9 cellular contexts compared by ENCODE assay signal in genomic region chr11:64094463-64095223, GRCh38. TPM values are rescaled to one million over a fixed set of nuclear protein-coding genes. Genes with fewer than 3 reads are reported as not detected.
DNase-seq lines count a peak whose midpoint lies in the region; ATAC-seq and TF ChIP-seq lines count a peak whose summit lies in the region.
"Had no signal": no experiment of that assay in that cellular context is flagged by ENCODE, and none has a peak within 500 bp of the region (broad histone marks: within the 10 kb centered on the region; RNA-seq: fewer than 3 reads in every experiment).

No MANE protein-coding gene starts in this region.

- DNase-seq in GDM1 (lab: John Stamatoyannopoulos, UW): peak; percentile 2
- DNase-seq in OCI-M1 (lab: John Stamatoyannopoulos, UW): peak; percentile 87
- DNase-seq in epithelial cell of prostate (ENCODE audit: low read depth, low spot score): peak; percentile 26
- DNase-seq in retinal pigment epithelial cell (ENCODE audit: low read depth): peak; percentile 48
- DNase-seq in activated CD4-positive, alpha-beta memory T cell treated with anti-CD3 and anti-CD28 coated beads, Interleukin-2, amount 10 ng/mL, durations not matched to agents 7 days and 5 days: no peak
- no peak for DNase-seq in midbrain (lab: John Stamatoyannopoulos, UW)

- no peak for TF ChIP-seq CTCF in retinal pigment epithelial cell (conservative IDR thresholded peaks at IDR 0.05; ENCODE audit: low read depth, low read length)

- peaks cover 12% of the 10 kb centered on the region for H3K4me1 Mint-ChIP-seq in activated CD4-positive, alpha-beta memory T cell treated with anti-CD3 and anti-CD28 coated beads, Interleukin-2, amount 10 ng/mL, durations not matched to agents 7 days and 5 days
- H3K4me1 Mint-ChIP-seq: activated T-helper 17 cell treated with anti-CD3 and anti-CD28 coated beads, Interleukin-2, amount 50 U/mL, for 72 hours had no signal

- no peaks in the 10 kb centered on the region for H3K36me3 Mint-ChIP-seq in activated CD4-positive, alpha-beta memory T cell treated with anti-CD3 and anti-CD28 coated beads, Interleukin-2, amount 10 ng/mL, durations not matched to agents 7 days and 5 days (ENCODE audit: low read depth)

- no peaks in the 10 kb centered on the region for H3K9me3 Mint-ChIP-seq in activated CD4-positive, alpha-beta memory T cell treated with anti-CD3 and anti-CD28 coated beads, Interleukin-2, amount 10 ng/mL, durations not matched to agents 7 days and 5 days
- H3K9me3 Mint-ChIP-seq: activated T-helper 17 cell treated with anti-CD3 and anti-CD28 coated beads, Interleukin-2, amount 50 U/mL, for 72 hours had no signal

- CTCF ChIA-PET in activated CD4-positive, alpha-beta memory T cell treated with anti-CD3 and anti-CD28 coated beads, Interleukin-2, amount 10 ng/mL, durations not matched to agents 7 days and 5 days (lab: Charles Lee): no interaction called here

- ATAC-seq in GM19324 (IDR thresholded peaks at IDR 0.05; ENCODE audit: low FRiP score, unreplicated experiment) (no peak), HG02610 (IDR thresholded peaks at IDR 0.05; ENCODE audit: unreplicated experiment) (no peak)
- ATAC-seq: activated T-helper 17 cell treated with anti-CD3 and anti-CD28 coated beads, Interleukin-2, amount 50 U/mL, for 72 hours had no signal

- H3K27me3 Mint-ChIP-seq in activated CD4-positive, alpha-beta memory T cell treated with anti-CD3 and anti-CD28 coated beads, Interleukin-2, amount 10 ng/mL, durations not matched to agents 7 days and 5 days: no peaks in the 10 kb centered on the region
- H3K27me3 Mint-ChIP-seq: activated T-helper 17 cell treated with anti-CD3 and anti-CD28 coated beads, Interleukin-2, amount 50 U/mL, for 72 hours had no signal

- H3K4me3 ChIP-seq in retinal pigment epithelial cell (ENCODE audit: low read length): no peak overlapping the region

- no peak overlapping the region for H3K27ac ChIP-seq in epithelial cell of prostate

- no peak overlapping the region for H3K27ac Mint-ChIP-seq in activated CD4-positive, alpha-beta memory T cell treated with anti-CD3 and anti-CD28 coated beads, Interleukin-2, amount 10 ng/mL, durations not matched to agents 7 days and 5 days
- H3K27ac Mint-ChIP-seq: activated T-helper 17 cell treated with anti-CD3 and anti-CD28 coated beads, Interleukin-2, amount 50 U/mL, for 72 hours had no signal

- no peak overlapping the region for H3K4me3 Mint-ChIP-seq in activated CD4-positive, alpha-beta memory T cell treated with anti-CD3 and anti-CD28 coated beads, Interleukin-2, amount 10 ng/mL, durations not matched to agents 7 days and 5 days
- H3K4me3 Mint-ChIP-seq: activated T-helper 17 cell treated with anti-CD3 and anti-CD28 coated beads, Interleukin-2, amount 50 U/mL, for 72 hours had no signal

- POLR2A ChIA-PET in activated CD4-positive, alpha-beta memory T cell treated with anti-CD3 and anti-CD28 coated beads, Interleukin-2, amount 10 ng/mL, durations not matched to agents 7 days and 5 days (lab: Charles Lee): no interaction called here

RNA-seq across cellular contexts. Expression of gene FLRT1, which starts 58.9 kb away (rescaled TPM):
- total RNA-seq in activated CD4-positive, alpha-beta memory T cell treated with anti-CD3 and anti-CD28 coated beads, Interleukin-2, amount 10 ng/mL, durations not matched to agents 7 days and 5 days: under 1 TPM; 0.05 to 0.23 TPM
- total RNA-seq: activated T-helper 17 cell treated with anti-CD3 and anti-CD28 coated beads, Interleukin-2, amount 50 U/mL, for 72 hours had no signal

Comparison
In these comparisons a context has a peak if more than half of its experiments do, and no peak if none do; other contexts are left out.
1. DNase-seq: peak in GDM1 (single experiment), OCI-M1 (single experiment), epithelial cell of prostate (single experiment) and retinal pigment epithelial cell (single experiment); none in activated CD4-positive, alpha-beta memory T cell treated with anti-CD3 and anti-CD28 coated beads, Interleukin-2, amount 10 ng/mL, durations not matched to agents 7 days and 5 days (single experiment) and midbrain (single experiment).